25 cellular contexts compared by ENCODE assay signal in genomic region chr7:4819450-4820404, GRCh38. TPM values are rescaled to one million over a fixed set of nuclear protein-coding genes. Genes with fewer than 3 reads are reported as not detected.
DNase-seq lines count a peak whose midpoint lies in the region; ATAC-seq and TF ChIP-seq lines count a peak whose summit lies in the region.
"Had no signal": no experiment of that assay in that cellular context is flagged by ENCODE, and none has a peak within 500 bp of the region (broad histone marks: within the 10 kb centered on the region; RNA-seq: fewer than 3 reads in every experiment).

No MANE protein-coding gene starts in this region.

- H3K36me3 ChIP-seq in NT2/D1 (ENCODE audit: insufficient read depth, insufficient read length, low read length) (no peaks in the 10 kb centered on the region), heart right ventricle (peaks cover 0 to 7% (median 0%) of the 10 kb centered on the region in 9 donors)

- peak overlapping the region; percentile 61 for H3K9ac ChIP-seq in NT2/D1 (ENCODE audit: insufficient read length, low read depth)

- ATAC-seq in heart right ventricle (peak; percentile 32 to 76 (median 72)), GM21723 (IDR thresholded peaks at IDR 0.05; ENCODE audit: unreplicated experiment) (no peak)
- ATAC-seq: activated CD8-positive, alpha-beta memory T cell treated with anti-CD3 and anti-CD28 coated beads, Interleukin-2, amount 10 ng/mL, durations not matched to agents 7 days and 5 days had no signal

- H3K27me3 Mint-ChIP-seq in nephron (ENCODE audit: low read depth) (peaks cover 8% of the 10 kb centered on the region), type B pancreatic cell (no peaks in the 10 kb centered on the region)
- H3K27me3 Mint-ChIP-seq: activated CD8-positive, alpha-beta memory T cell treated with anti-CD3 and anti-CD28 coated beads, Interleukin-2, amount 10 ng/mL, durations not matched to agents 7 days and 5 days; activated naive CD8-positive, alpha-beta T cell treated with anti-CD3 and anti-CD28 coated beads for 36 hours; progenitor cell of endocrine pancreas had no signal

- H3K27ac ChIP-seq in heart right ventricle, result peak overlapping the region; percentile 6 to 86 (median 71)
- H3K27ac ChIP-seq: PC-9 had no signal

- intact Hi-C loops in heart right ventricle (cut with DNase I), result loop anchor here in 1 of 10 donors (10.0 kb wide), 1 partner anchor 265 kb away; no protein-coding TSS in a partner anchor

- no peak for DNase-seq in NT2/D1 (ENCODE audit: low read depth, low spot score)
- peak; percentile 66 to 70 for DNase-seq in heart right ventricle
- peak; percentile 67 for DNase-seq in type B pancreatic cell (ENCODE audit: extremely low spot score, unreplicated experiment)
- DNase-seq in activated naive CD4-positive, alpha-beta T cell treated with Interleukin-2 at 50 U/mL for 16 hours, result no peak
- DNase-seq in activated CD4-positive, alpha-beta T cell treated with anti-CD3 and anti-CD28 coated beads, Interleukin-2, amount 50 U/mL, for 1 hour, result no peak
- DNase-seq: activated CD4-positive, alpha-beta T cell treated with anti-CD3 and anti-CD28 coated beads for 4 hours; activated CD8-positive, alpha-beta memory T cell treated with anti-CD3 and anti-CD28 coated beads, Interleukin-2, amount 10 ng/mL, durations not matched to agents 7 days and 5 days; activated naive CD8-positive, alpha-beta T cell treated with anti-CD3 and anti-CD28 coated beads for 36 hours; effector memory CD4-positive, alpha-beta T cell; HCEC 1CT; NCI-H2081; NCI-H446; PC-9; SIG-M5; stimulated activated CD4-positive, alpha-beta T cell treated with anti-CD3 and anti-CD28 coated beads, Interleukin-4, amount 100 ng/mL, for 4 hours; trophoblast cell had no signal

- H3K27me3 ChIP-seq in NT2/D1 (ENCODE audit: insufficient read depth, insufficient read length), result no peaks in the 10 kb centered on the region
- no peaks in the 10 kb centered on the region for H3K27me3 ChIP-seq in heart right ventricle

- H3K27ac Mint-ChIP-seq in nephron, result peak overlapping the region; percentile 8 to 67 (median 27)
- H3K27ac Mint-ChIP-seq in type B pancreatic cell, result peak overlapping the region; percentile 31
- H3K27ac Mint-ChIP-seq: activated CD8-positive, alpha-beta memory T cell treated with anti-CD3 and anti-CD28 coated beads, Interleukin-2, amount 10 ng/mL, durations not matched to agents 7 days and 5 days; activated naive CD8-positive, alpha-beta T cell treated with anti-CD3 and anti-CD28 coated beads for 36 hours; activated T-helper 1 cell treated with anti-CD3 and anti-CD28 coated beads, Interleukin-12 subunit alpha, Interleukin-12 subunit beta, Interleukin-2, Interleukin-4 antibody, amounts not matched to agents 30 ng/mL and 10 ng/mL and 1 ng/mL, durations not matched to agents 14 hours and 24 hours and 36 hours; progenitor cell of endocrine pancreas; stimulated activated naive CD8-positive, alpha-beta T cell treated with anti-CD3 and anti-CD28 coated beads, Interleukin-15, Interleukin-2, amounts not matched to agents 100 ng/mL and 50 ng/mL, for 24 hours had no signal

- H3K4me1 ChIP-seq in NT2/D1 (ENCODE audit: insufficient read depth, insufficient read length) (peaks cover 12% of the 10 kb centered on the region), heart right ventricle (peaks cover 3 to 55% (median 19%) of the 10 kb centered on the region in 9 donors)

- WGBS in heart right ventricle, 2 donors, result 58 to 59% methylated on average over 42 of the region's 42 CpGs

- TF ChIP-seq CTCF in heart right ventricle (IDR thresholded peaks at IDR 0.05), result no peak
- no peak for TF ChIP-seq CTCF in nephron (IDR thresholded peaks at IDR 0.05; ENCODE audit: unreplicated experiment in 3 of 3)
- TF ChIP-seq CTCF in type B pancreatic cell (conservative IDR thresholded peaks at IDR 0.05), result no peak

- H3K4me3 Mint-ChIP-seq in nephron (no peak overlapping the region), type B pancreatic cell (no peak overlapping the region)
- H3K4me3 Mint-ChIP-seq: activated CD8-positive, alpha-beta memory T cell treated with anti-CD3 and anti-CD28 coated beads, Interleukin-2, amount 10 ng/mL, durations not matched to agents 7 days and 5 days; activated naive CD8-positive, alpha-beta T cell treated with anti-CD3 and anti-CD28 coated beads for 36 hours; activated T-helper 1 cell treated with anti-CD3 and anti-CD28 coated beads, Interleukin-12 subunit alpha, Interleukin-12 subunit beta, Interleukin-2, Interleukin-4 antibody, amounts not matched to agents 30 ng/mL and 10 ng/mL and 1 ng/mL, durations not matched to agents 14 hours and 24 hours and 36 hours; stimulated activated naive CD8-positive, alpha-beta T cell treated with anti-CD3 and anti-CD28 coated beads, Interleukin-15, Interleukin-2, amounts not matched to agents 100 ng/mL and 50 ng/mL, for 24 hours had no signal

- no peaks in the 10 kb centered on the region for H3K9me3 Mint-ChIP-seq in nephron
- H3K9me3 Mint-ChIP-seq in type B pancreatic cell, result no peaks in the 10 kb centered on the region
- H3K9me3 Mint-ChIP-seq: activated naive CD8-positive, alpha-beta T cell treated with anti-CD3 and anti-CD28 coated beads for 36 hours; activated T-helper 1 cell treated with anti-CD3 and anti-CD28 coated beads, Interleukin-12 subunit alpha, Interleukin-12 subunit beta, Interleukin-2, Interleukin-4 antibody, amounts not matched to agents 30 ng/mL and 10 ng/mL and 1 ng/mL, durations not matched to agents 14 hours and 24 hours and 36 hours; stimulated activated naive CD8-positive, alpha-beta T cell treated with anti-CD3 and anti-CD28 coated beads, Interleukin-15, Interleukin-2, amounts not matched to agents 100 ng/mL and 50 ng/mL, for 24 hours had no signal

- H3K4me1 Mint-ChIP-seq in nephron (peaks cover 5% of the 10 kb centered on the region), type B pancreatic cell (ENCODE audit: unreplicated experiment) (peaks cover 5% of the 10 kb centered on the region)
- H3K4me1 Mint-ChIP-seq: activated CD8-positive, alpha-beta memory T cell treated with anti-CD3 and anti-CD28 coated beads, Interleukin-2, amount 10 ng/mL, durations not matched to agents 7 days and 5 days; activated naive CD8-positive, alpha-beta T cell treated with anti-CD3 and anti-CD28 coated beads for 36 hours had no signal

- H3K36me3 Mint-ChIP-seq in nephron (ENCODE audit: low read depth) (no peaks in the 10 kb centered on the region), type B pancreatic cell (no peaks in the 10 kb centered on the region)
- H3K36me3 Mint-ChIP-seq: activated CD8-positive, alpha-beta memory T cell treated with anti-CD3 and anti-CD28 coated beads, Interleukin-2, amount 10 ng/mL, durations not matched to agents 7 days and 5 days; activated naive CD8-positive, alpha-beta T cell treated with anti-CD3 and anti-CD28 coated beads for 36 hours had no signal

- no peaks in the 10 kb centered on the region for H3K9me3 ChIP-seq in NT2/D1 (ENCODE audit: insufficient read depth, low read length)
- H3K9me3 ChIP-seq in heart right ventricle, result no peaks in the 10 kb centered on the region
- H3K9me3 ChIP-seq: esophagus muscularis mucosa had no signal

- H3K4me3 ChIP-seq in NT2/D1 (ENCODE audit: insufficient read length, low read depth), result no peak overlapping the region
- peak overlapping the region in 2 of 10 donors; percentile 6 for H3K4me3 ChIP-seq in heart right ventricle
- H3K4me3 ChIP-seq: esophagus muscularis mucosa, PC-9 had no signal

RNA-seq across cellular contexts. Expression of gene PAPOLB, which starts 42.1 kb away (rescaled TPM):
- under 1 TPM in 6 of 10 donors, not detected in 4; 0.10 to 0.21 (median 0.15) TPM for total RNA-seq in heart right ventricle
- polyA plus RNA-seq in heart right ventricle, result under 1 TPM; 0.01 to 0.15 TPM
- total RNA-seq in type B pancreatic cell (ENCODE audit: low replicate concordance), result 0.07 and 0.56 TPM in 2 replicates
- total RNA-seq: activated T-helper 1 cell treated with anti-CD3 and anti-CD28 coated beads, Interleukin-12 subunit alpha, Interleukin-12 subunit beta, Interleukin-2, Interleukin-4 antibody, amounts not matched to agents 30 ng/mL and 10 ng/mL and 1 ng/mL, durations not matched to agents 14 hours and 24 hours and 36 hours; MCF 10A; PC-9; T-helper 1 cell treated with Interleukin-12 subunit alpha and Interleukin-12 subunit beta and Interleukin-4 antibody, amounts not matched to agents 30 ng/mL and 1 ng/mL, for 36 hours had no signal
- polyA plus RNA-seq: AG04450 had no signal

RNA-seq across cellular contexts. Expression of gene AP5Z1, which starts 44.3 kb away (rescaled TPM):
- total RNA-seq in heart right ventricle (10 to 100 TPM in 7 of 10 donors, 1 to 10 TPM in 3; 8.5 to 16.7 (median 12.4) TPM), type B pancreatic cell (ENCODE audit: low replicate concordance) (36.9 and 53.2 TPM in 2 replicates)
- polyA plus RNA-seq in heart right ventricle, result 10 to 100 TPM; 20.0 to 30.9 TPM

Comparison
In these comparisons a context has a peak if more than half of its experiments do, and no peak if none do; other contexts are left out.
1. DNase-seq: peak in heart right ventricle (2 of 2) and type B pancreatic cell (single experiment); none in NT2/D1 (single experiment), activated naive CD4-positive, alpha-beta T cell treated with Interleukin-2 at 50 U/mL for 16 hours (single experiment) and activated CD4-positive, alpha-beta T cell treated with anti-CD3 and anti-CD28 coated beads, Interleukin-2, amount 50 U/mL, for 1 hour (single experiment).